In genomic region chr12:20491290-20491689, GRCh38 we compare ENCODE assay signal across 23 cellular contexts.
"Had no signal": no experiment of that assay in that cellular context is flagged by ENCODE, and none has a peak within 500 bp of the region (broad histone marks: within the 10 kb centered on the region; RNA-seq: fewer than 3 reads in every experiment).

No MANE protein-coding gene starts in this region.

- H3K9me3 Mint-ChIP-seq: activated CD4-positive, alpha-beta memory T cell treated with anti-CD3 and anti-CD28 coated beads, Interleukin-2, amount 10 ng/mL, durations not matched to agents 7 days and 5 days; activated CD4-positive, alpha-beta T cell treated with anti-CD3 and anti-CD28 coated beads, Interleukin-2, amount 10 ng/mL, durations not matched to agents 7 days and 5 days; activated naive CD8-positive, alpha-beta T cell treated with anti-CD3 and anti-CD28 coated beads, Interleukin-2, amount 10 ng/mL, durations not matched to agents 7 days and 5 days; activated T-cell treated with anti-CD3 and anti-CD28 coated beads, Interleukin-2, amount 50 U/mL, for 24 hours; effector memory CD8-positive, alpha-beta T cell; nephron progenitor cell had no signal

- H3K4me1 Mint-ChIP-seq: naive B cell, nephron progenitor cell had no signal

- H3K36me3 Mint-ChIP-seq: activated naive CD4-positive, alpha-beta T cell treated with anti-CD3 and anti-CD28 coated beads, Interleukin-2, amount 10 ng/mL, durations not matched to agents 7 days and 5 days; activated naive CD8-positive, alpha-beta T cell treated with anti-CD3 and anti-CD28 coated beads, Interleukin-2, amount 10 ng/mL, durations not matched to agents 7 days and 5 days; brain; naive B cell; stimulated activated naive B cell treated with anti-CD40 and anti-IgM and Interleukin-4, amounts not matched to agents 10 μg/mL and 1 μg/mL and 100 μg/mL, for 72 hours had no signal

- ATAC-seq: effector memory CD8-positive, alpha-beta T cell; left cardiac atrium had no signal

- DNase-seq: activated CD4-positive, alpha-beta memory T cell treated with anti-CD3 and anti-CD28 coated beads, Interleukin-2, amount 10 ng/mL, durations not matched to agents 7 days and 5 days; activated CD4-positive, alpha-beta T cell treated with anti-CD3 and anti-CD28 coated beads for 1 hour; activated CD4-positive, alpha-beta T cell treated with anti-CD3 and anti-CD28 coated beads, Interleukin-2, amount 10 ng/mL, durations not matched to agents 7 days and 5 days; activated CD8-positive, alpha-beta memory T cell treated with anti-CD3 and anti-CD28 coated beads, Interleukin-2, amount 50 U/mL, for 48 hours; activated gamma-delta T cell; activated naive CD4-positive, alpha-beta T cell treated with anti-CD3 and anti-CD28 coated beads, Interleukin-2, amount 10 ng/mL, durations not matched to agents 7 days and 5 days; activated naive CD8-positive, alpha-beta T cell treated with anti-CD3 and anti-CD28 coated beads, Interleukin-2, amount 10 ng/mL, durations not matched to agents 7 days and 5 days; activated T-cell treated with anti-CD3 and anti-CD28 coated beads, Interleukin-2, amount 50 U/mL, for 24 hours; cortex of kidney; effector memory CD8-positive, alpha-beta T cell; foreskin keratinocyte; heart right ventricle; left cardiac atrium; left ventricle myocardium superior; naive B cell; nephron progenitor cell; stimulated activated CD4-positive, alpha-beta T cell treated with anti-CD3 and anti-CD28 coated beads, Interleukin-15, amount 100 ng/mL, for 24 hours; stimulated activated CD4-positive, alpha-beta T cell treated with anti-CD3 and anti-CD28 coated beads, Interleukin-2, amount 100 ng/mL, for 24 hours; stimulated activated naive B cell treated with anti-CD40 and anti-IgM and Interleukin-4, amounts not matched to agents 10 μg/mL and 1 μg/mL and 100 μg/mL, for 72 hours; T-helper 2 cell; tibial artery; upper lobe of right lung had no signal

- H3K27me3 Mint-ChIP-seq: activated CD4-positive, alpha-beta memory T cell treated with anti-CD3 and anti-CD28 coated beads, Interleukin-2, amount 10 ng/mL, durations not matched to agents 7 days and 5 days; activated CD4-positive, alpha-beta T cell treated with anti-CD3 and anti-CD28 coated beads, Interleukin-2, amount 10 ng/mL, durations not matched to agents 7 days and 5 days; activated naive CD4-positive, alpha-beta T cell treated with anti-CD3 and anti-CD28 coated beads, Interleukin-2, amount 10 ng/mL, durations not matched to agents 7 days and 5 days; activated T-cell treated with anti-CD3 and anti-CD28 coated beads, Interleukin-2, amount 50 U/mL, for 24 hours; brain; effector memory CD8-positive, alpha-beta T cell; naive B cell; stimulated activated naive B cell treated with anti-CD40 and anti-IgM and Interleukin-4, amounts not matched to agents 10 μg/mL and 1 μg/mL and 100 μg/mL, for 72 hours had no signal

- H3K27ac Mint-ChIP-seq: activated CD4-positive, alpha-beta memory T cell treated with anti-CD3 and anti-CD28 coated beads, Interleukin-2, amount 10 ng/mL, durations not matched to agents 7 days and 5 days; activated CD4-positive, alpha-beta T cell treated with anti-CD3 and anti-CD28 coated beads, Interleukin-2, amount 10 ng/mL, durations not matched to agents 7 days and 5 days; activated naive CD4-positive, alpha-beta T cell treated with anti-CD3 and anti-CD28 coated beads, Interleukin-2, amount 10 ng/mL, durations not matched to agents 7 days and 5 days; activated naive CD8-positive, alpha-beta T cell treated with anti-CD3 and anti-CD28 coated beads, Interleukin-2, amount 10 ng/mL, durations not matched to agents 7 days and 5 days; activated T-cell treated with anti-CD3 and anti-CD28 coated beads, Interleukin-2, amount 50 U/mL, for 24 hours; brain; effector memory CD8-positive, alpha-beta T cell; naive B cell; nephron progenitor cell; stimulated activated naive B cell treated with anti-CD40 and anti-IgM and Interleukin-4, amounts not matched to agents 10 μg/mL and 1 μg/mL and 100 μg/mL, for 72 hours had no signal

- H3K4me3 Mint-ChIP-seq: activated CD4-positive, alpha-beta memory T cell treated with anti-CD3 and anti-CD28 coated beads, Interleukin-2, amount 10 ng/mL, durations not matched to agents 7 days and 5 days; activated CD4-positive, alpha-beta T cell treated with anti-CD3 and anti-CD28 coated beads, Interleukin-2, amount 10 ng/mL, durations not matched to agents 7 days and 5 days; activated naive CD4-positive, alpha-beta T cell treated with anti-CD3 and anti-CD28 coated beads, Interleukin-2, amount 10 ng/mL, durations not matched to agents 7 days and 5 days; activated naive CD8-positive, alpha-beta T cell treated with anti-CD3 and anti-CD28 coated beads, Interleukin-2, amount 10 ng/mL, durations not matched to agents 7 days and 5 days; activated T-cell treated with anti-CD3 and anti-CD28 coated beads, Interleukin-2, amount 50 U/mL, for 24 hours; brain; effector memory CD8-positive, alpha-beta T cell; naive B cell; nephron progenitor cell; stimulated activated naive B cell treated with anti-CD40 and anti-IgM and Interleukin-4, amounts not matched to agents 10 μg/mL and 1 μg/mL and 100 μg/mL, for 72 hours had no signal
